In genomic region chr1:108426877-108427276, GRCh38 we compare ENCODE assay signal across 4 cellular contexts. TPM values are rescaled to one million over a fixed set of nuclear protein-coding genes. Genes with fewer than 3 reads are reported as not detected.
"Had no signal": no experiment of that assay in that cellular context is flagged by ENCODE, and none has a peak within 500 bp of the region (broad histone marks: within the 10 kb centered on the region; RNA-seq: fewer than 3 reads in every experiment).

No MANE protein-coding gene starts in this region.

RNA-seq across cellular contexts. Expression of gene NBPF6, which starts 23.3 kb away (rescaled TPM):
- total RNA-seq: LHCN-M2, M059J, MCF 10A, NCI-H460 had no signal
